Comparison of ENCODE assay signal across 16 cellular contexts in genomic region chr22:36208934-36209333, GRCh38. TPM values are rescaled to one million over a fixed set of nuclear protein-coding genes. Genes with fewer than 3 reads are reported as not detected.
DNase-seq lines count a peak whose midpoint lies in the region; FAIRE-seq and TF ChIP-seq lines count a peak whose summit lies in the region.
"Had no signal": no experiment of that assay in that cellular context is flagged by ENCODE, and none has a peak within 500 bp of the region (broad histone marks: within the 10 kb centered on the region; RNA-seq: fewer than 3 reads in every experiment).

No MANE protein-coding gene starts in this region.

- H3K18ac ChIP-seq in trophoblast cell (ENCODE audit: low read length) = no peak overlapping the region

- H3K14ac ChIP-seq in trophoblast cell (ENCODE audit: low read length) = no peak overlapping the region

- POLR2A ChIA-PET in Caco-2 (lab: Charles Lee) = no interaction called here

- CTCF ChIA-PET in Caco-2 (lab: Charles Lee) = no interaction called here

- no peak overlapping the region for H3K4me2 ChIP-seq in trophoblast cell (ENCODE audit: low read length)
- H3K4me2 ChIP-seq: A549 had no signal

- no peak overlapping the region for H2BK5ac ChIP-seq in trophoblast cell (ENCODE audit: low read depth, low read length, poor library complexity)

- BruUV-seq in Caco-2 (replicated peaks; lab: Mats Ljungman, UMichigan) = no TSS peak

- no peak overlapping the region for H3K9ac ChIP-seq in trophoblast cell (ENCODE audit: low read length)

- H3K79me1 ChIP-seq in trophoblast cell (ENCODE audit: low read length) = no peaks in the 10 kb centered on the region

- H3K27ac Mint-ChIP-seq in Caco-2 (ENCODE audit: unreplicated experiment) = no peak overlapping the region
- peak overlapping the region; percentile 92 for H3K27ac Mint-ChIP-seq in dendritic cell treated with granulocyte-macrophage colony-stimulating factor and Interleukin-4, amounts not matched to agents 40 ng/mL and 50 ng/mL, for 4 days

- no CpG with 5 or more reads among the region's 1 CpG for WGBS in trophoblast cell (ENCODE audit: extremely low coverage, insufficient coverage, insufficient read length)

- no peak overlapping the region for H2AK5ac ChIP-seq in trophoblast cell (ENCODE audit: low read length)

- no peak overlapping the region for H4K12ac ChIP-seq in trophoblast cell (ENCODE audit: low read depth, low read length)

- peaks cover 5% of the 10 kb centered on the region for H3K36me3 Mint-ChIP-seq in Caco-2 (ENCODE audit: insufficient read depth, unreplicated experiment)
- no peaks in the 10 kb centered on the region for H3K36me3 Mint-ChIP-seq in dendritic cell treated with granulocyte-macrophage colony-stimulating factor and Interleukin-4, amounts not matched to agents 40 ng/mL and 50 ng/mL, for 4 days (ENCODE audit: low read depth)

- peaks cover 36% of the 10 kb centered on the region for H3K9me3 Mint-ChIP-seq in Caco-2 (ENCODE audit: unreplicated experiment)
- peaks cover 8% of the 10 kb centered on the region for H3K9me3 Mint-ChIP-seq in dendritic cell treated with granulocyte-macrophage colony-stimulating factor and Interleukin-4, amounts not matched to agents 40 ng/mL and 50 ng/mL, for 4 days

- intact Hi-C loops in Caco-2 (cut with micrococcal nuclease; ENCODE audit: unreplicated experiment) = no loop called here
- intact Hi-C loops in dendritic cell treated with granulocyte-macrophage colony-stimulating factor and Interleukin-4, amounts not matched to agents 40 ng/mL and 50 ng/mL, for 4 days (cut with micrococcal nuclease) = no loop called here

- no peak overlapping the region for H2BK12ac ChIP-seq in trophoblast cell (ENCODE audit: low read length)

- H3K23ac ChIP-seq in trophoblast cell (ENCODE audit: low read length) = no peak overlapping the region

- H3K9me3 ChIP-seq in Caco-2 (peaks cover 20% of the 10 kb centered on the region), trophoblast cell (ENCODE audit: insufficient read depth, low read depth, low read length) (peaks cover 3% of the 10 kb centered on the region), right atrium auricular region (no peaks in the 10 kb centered on the region)
- H3K9me3 ChIP-seq: A549 had no signal

- no peaks in the 10 kb centered on the region for H3K36me3 ChIP-seq in Caco-2 (ENCODE audit: control insufficient read depth, insufficient read depth, low read length)
- no peaks in the 10 kb centered on the region for H3K36me3 ChIP-seq in trophoblast cell (ENCODE audit: control insufficient read depth in 1 of 2, insufficient read depth in 2 of 2, low read length in 2 of 2)
- H3K36me3 ChIP-seq in right atrium auricular region = no peaks in the 10 kb centered on the region
- H3K36me3 ChIP-seq: BE2C had no signal

- H3K4me3 Mint-ChIP-seq in Caco-2 (ENCODE audit: unreplicated experiment) = peak overlapping the region; percentile 44
- peak overlapping the region; percentile 7 for H3K4me3 Mint-ChIP-seq in dendritic cell treated with granulocyte-macrophage colony-stimulating factor and Interleukin-4, amounts not matched to agents 40 ng/mL and 50 ng/mL, for 4 days
- H3K4me3 Mint-ChIP-seq: CD8-positive, alpha-beta memory T cell had no signal

- peaks cover 3% of the 10 kb centered on the region for H3K27me3 Mint-ChIP-seq in Caco-2 (ENCODE audit: insufficient read depth, unreplicated experiment)
- H3K27me3 Mint-ChIP-seq in dendritic cell treated with granulocyte-macrophage colony-stimulating factor and Interleukin-4, amounts not matched to agents 40 ng/mL and 50 ng/mL, for 4 days = no peaks in the 10 kb centered on the region

- H2BK120ac ChIP-seq in trophoblast cell (ENCODE audit: insufficient read depth, low read length, poor library complexity) = no peak overlapping the region

- no peak overlapping the region for H2AFZ ChIP-seq in trophoblast cell (ENCODE audit: insufficient read depth, low read length, poor library complexity)

- H3K4ac ChIP-seq in trophoblast cell (ENCODE audit: low read depth, low read length) = no peak overlapping the region

- no peak overlapping the region for H4K8ac ChIP-seq in trophoblast cell (ENCODE audit: low read depth, low read length)

- H3K79me2 ChIP-seq in trophoblast cell (ENCODE audit: control insufficient read depth, insufficient read depth, low read length, poor library complexity) = no peaks in the 10 kb centered on the region

- H4K91ac ChIP-seq in trophoblast cell (ENCODE audit: low read depth, low read length) = no peak overlapping the region

- TF ChIP-seq CTCF in Caco-2 (IDR thresholded peaks at IDR 0.05; ENCODE audit: insufficient read depth in 1 of 2, low read depth in 1 of 2, low read length in 1 of 2, severe bottlenecking in 1 of 2, unreplicated experiment in 1 of 2) = no peak
- no peak for TF ChIP-seq CTCF in right atrium auricular region (IDR thresholded peaks at IDR 0.05)

- H3K27ac ChIP-seq in trophoblast cell (ENCODE audit: low read depth, low read length) (no peak overlapping the region), right atrium auricular region (no peak overlapping the region)
- H3K27ac ChIP-seq: A549, C4-2B, HL-60 had no signal

- peak; percentile 52 for FAIRE-seq in urothelium cell line (lab: Jason Lieb, UNC)
- FAIRE-seq: A549, H1 had no signal

- peaks cover 6% of the 10 kb centered on the region for H3K4me1 Mint-ChIP-seq in Caco-2 (ENCODE audit: low read depth, unreplicated experiment)
- H3K4me1 Mint-ChIP-seq in dendritic cell treated with granulocyte-macrophage colony-stimulating factor and Interleukin-4, amounts not matched to agents 40 ng/mL and 50 ng/mL, for 4 days (ENCODE audit: low read depth) = peaks cover 97% of the 10 kb centered on the region

- H3K27me3 ChIP-seq in Caco-2 (replicated peaks; ENCODE audit: control insufficient read depth, insufficient read depth, low read length) (no peaks in the 10 kb centered on the region), trophoblast cell (ENCODE audit: insufficient read depth, low read length) (no peaks in the 10 kb centered on the region), right atrium auricular region (no peaks in the 10 kb centered on the region)
- H3K27me3 ChIP-seq: BE2C had no signal

- H3K4me3 ChIP-seq in Caco-2 (ENCODE audit: low read depth, low read length) = no peak overlapping the region
- H3K4me3 ChIP-seq in trophoblast cell (ENCODE audit: low read depth, low read length) = no peak overlapping the region
- H3K4me3 ChIP-seq in right atrium auricular region = no peak overlapping the region
- H3K4me3 ChIP-seq: A549 had no signal

- DNase-seq in Caco-2 = no peak
- peak; percentile 77 to 93 for DNase-seq in trophoblast cell
- DNase-seq in urothelium cell line (ENCODE audit: low spot score) = no peak
- DNase-seq in right atrium auricular region (ENCODE audit: low spot score) = no peak
- no peak for DNase-seq in NAMALWA (ENCODE audit: low spot score)
- DNase-seq in hippocampal formation (lab: John Stamatoyannopoulos, UW) = no peak
- DNase-seq: BE2C; CD8-positive, alpha-beta memory T cell; DMS53; GF-D8; HCEC 1CT had no signal

- peaks cover 4% of the 10 kb centered on the region; the same call in 1 of the 2 replicates for H3K4me1 ChIP-seq in Caco-2
- peaks cover 1 to 3% of the 10 kb centered on the region in 2 experiments for H3K4me1 ChIP-seq in trophoblast cell (ENCODE audit: control insufficient read depth in 1 of 2, insufficient read depth in 2 of 2, low read length in 2 of 2)
- peaks cover 0 to 4% of the 10 kb centered on the region in 2 donors for H3K4me1 ChIP-seq in right atrium auricular region
- H3K4me1 ChIP-seq: A549, BE2C had no signal

RNA-seq across cellular contexts. Expression of gene APOL4, which starts 7.3 kb away (rescaled TPM):
- total RNA-seq in Caco-2 (2022) = not detected in 2 replicates
- 0.39 and 0.45 TPM in 2 replicates for polyA plus RNA-seq in trophoblast cell (2013)
- total RNA-seq in right atrium auricular region = 1 to 10 TPM in 1 of 2 donors, under 1 TPM in 1; 0.24 to 2.1 TPM
- total RNA-seq: H1 had no signal
- polyA plus RNA-seq: A549; CD8-positive, alpha-beta memory T cell had no signal

RNA-seq across cellular contexts. Expression of gene APOL2, which starts 30.4 kb away (rescaled TPM):
- total RNA-seq in Caco-2 (2022) = 7.9 and 10.0 TPM in 2 replicates
- 5.7 and 6.0 TPM in 2 replicates for polyA plus RNA-seq in trophoblast cell (2013)
- 10 to 100 TPM; 25.4 to 25.7 TPM for total RNA-seq in right atrium auricular region

RNA-seq across cellular contexts. Expression of gene APOL1, which starts 44.0 kb away (rescaled TPM):
- 0.32 and 0.39 TPM in 2 replicates for total RNA-seq in Caco-2 (2022)
- polyA plus RNA-seq in trophoblast cell (2013) = 0.03 and 0.04 TPM in 2 replicates
- total RNA-seq in right atrium auricular region = 10 to 100 TPM; 10.7 to 18.1 TPM
- total RNA-seq: H1 had no signal
- polyA plus RNA-seq: H1 had no signal

RNA-seq across cellular contexts. Expression of gene APOL3, which starts 48.4 kb away (rescaled TPM):
- total RNA-seq in Caco-2 (2022) = 0.35 TPM in 1 of 2 replicates, not detected in the other
- polyA plus RNA-seq in trophoblast cell (2013) = not detected in 2 replicates
- total RNA-seq in right atrium auricular region = 10 to 100 TPM; 13.8 to 29.5 TPM
- total RNA-seq: H1 had no signal
- polyA plus RNA-seq: A549 had no signal

Comparison
In these comparisons a context has a peak if more than half of its experiments do, and no peak if none do; other contexts are left out.
1. DNase-seq: peak in trophoblast cell (2 of 2); none in Caco-2 (0 of 2), urothelium cell line (single experiment), right atrium auricular region (single experiment), NAMALWA (single experiment) and hippocampal formation (0 of 2).